14 cellular contexts compared by ENCODE assay signal in the genomic region with DNA sequence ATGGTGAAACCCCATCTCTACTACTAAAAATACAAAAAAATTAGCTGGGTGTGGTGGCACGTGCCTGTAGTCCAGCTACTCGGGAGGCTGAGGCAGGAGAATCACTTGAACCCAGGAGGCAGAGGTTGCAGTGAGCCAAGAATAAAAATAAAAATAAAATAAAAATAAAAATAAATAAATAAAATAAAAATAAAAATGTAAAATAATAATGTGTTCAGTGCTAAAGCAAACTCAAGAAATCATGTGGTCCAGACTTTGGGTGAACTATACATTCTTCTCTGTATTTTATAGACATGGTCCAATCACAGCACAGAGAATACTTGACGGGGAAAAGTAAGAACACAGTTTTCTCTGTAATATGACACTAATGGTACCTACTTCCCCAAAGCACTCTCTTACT. TPM values are rescaled to one million over a fixed set of nuclear protein-coding genes. Genes with fewer than 3 reads are reported as not detected.
"Had no signal": no experiment of that assay in that cellular context is flagged by ENCODE, and none has a peak within 500 bp of the region (broad histone marks: within the 10 kb centered on the region; RNA-seq: fewer than 3 reads in every experiment).

No MANE protein-coding gene starts in this region.

RNA-seq across cellular contexts. Expression of gene NRAP, which starts 11.4 kb away (rescaled TPM):
- total RNA-seq: naive thymus-derived CD4-positive, alpha-beta T cell; naive thymus-derived CD8-positive, alpha-beta T cell; natural killer cell; natural killer cell treated with Interleukin-12 subunit alpha and Interleukin-12 subunit beta and Interleukin-15 and Interleukin-18, amount 100 ng/mL, for 72 hours; neural crest cell; omental fat pad; osteoblast; osteocyte; progenitor cell of endocrine pancreas; pulmonary artery endothelial cell; sciatic nerve; sigmoid colon; smooth muscle cell had no signal
- polyA plus RNA-seq: naive thymus-derived CD4-positive, alpha-beta T cell; naive thymus-derived CD8-positive, alpha-beta T cell; neural cell; smooth muscle cell had no signal
